In the genomic region with DNA sequence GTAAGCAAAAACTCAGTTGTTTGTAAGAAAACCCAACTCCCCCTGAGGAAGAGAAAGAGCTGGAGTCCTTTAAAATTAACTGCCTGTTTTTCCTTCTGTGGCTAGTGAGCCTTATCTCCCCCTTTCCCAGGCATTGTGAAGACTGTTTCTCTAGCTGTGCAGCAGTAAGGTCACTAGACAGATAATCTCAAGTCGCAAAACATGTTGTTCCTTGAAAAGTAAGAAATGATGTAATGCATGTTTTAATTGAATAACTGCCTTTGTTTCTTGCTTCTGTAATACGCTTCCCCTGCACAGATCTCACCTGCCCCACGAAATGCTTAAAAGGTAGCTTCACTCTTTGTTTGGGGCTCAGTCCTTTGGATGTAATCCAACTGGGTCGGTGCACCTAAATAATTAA, we compare ENCODE assay signal across 9 cellular contexts. TPM values are rescaled to one million over a fixed set of nuclear protein-coding genes. Genes with fewer than 3 reads are reported as not detected.
"Had no signal": no experiment of that assay in that cellular context is flagged by ENCODE, and none has a peak within 500 bp of the region (broad histone marks: within the 10 kb centered on the region; RNA-seq: fewer than 3 reads in every experiment).

No MANE protein-coding gene starts in this region.

- ATAC-seq: GM12878 had no signal

- FAIRE-seq: G401.6, GM12878, GM12891, GM12892, GM18507, GM19239 had no signal

- H3K4me3 ChIP-seq: GM12878 had no signal

- DNase-seq: GDM1, GF-D8 had no signal

RNA-seq across cellular contexts. Expression of a gene that starts 5.8 kb away (rescaled TPM):
- total RNA-seq: G401, GM12878 had no signal
- polyA plus RNA-seq: GM12878 had no signal

RNA-seq across cellular contexts. Expression of a gene that starts 12.6 kb away (rescaled TPM):
- total RNA-seq: G401, GM12878 had no signal
- polyA plus RNA-seq: GM12878 had no signal

RNA-seq across cellular contexts. Expression of a gene that starts 15.3 kb away (rescaled TPM):
- total RNA-seq: G401, GM12878 had no signal
- polyA plus RNA-seq: GM12878 had no signal

RNA-seq across cellular contexts. Expression of a gene that starts 51.6 kb away (rescaled TPM):
- total RNA-seq: G401 had no signal
